22 cellular contexts compared by ENCODE assay signal in the genomic region with DNA sequence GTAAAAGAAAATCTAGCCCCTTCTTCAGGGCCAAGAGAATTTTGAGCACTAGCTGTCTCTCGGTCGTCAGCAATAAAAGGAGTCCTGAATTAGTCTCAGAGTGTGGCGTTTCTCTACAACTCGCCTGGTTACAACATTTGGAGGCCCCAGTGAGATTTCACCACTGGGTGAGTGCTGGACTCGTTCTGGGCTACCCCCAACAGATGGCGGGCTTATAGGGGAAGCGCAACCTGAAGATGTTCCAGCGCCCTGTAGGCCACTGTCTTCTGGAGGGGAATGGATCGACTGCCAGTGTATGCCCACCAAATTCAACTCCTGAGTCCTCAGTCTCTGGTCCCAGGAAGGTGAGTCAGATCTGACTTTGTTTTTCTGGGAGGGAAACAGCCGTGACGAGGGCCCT. TPM values are rescaled to one million over a fixed set of nuclear protein-coding genes. Genes with fewer than 3 reads are reported as not detected.
DNase-seq lines count a peak whose midpoint lies in the region; ATAC-seq and TF ChIP-seq lines count a peak whose summit lies in the region.
"Had no signal": no experiment of that assay in that cellular context is flagged by ENCODE, and none has a peak within 500 bp of the region (broad histone marks: within the 10 kb centered on the region; RNA-seq: fewer than 3 reads in every experiment).

No MANE protein-coding gene starts in this region.

- peak overlapping the region; percentile 10 for H3K27ac Mint-ChIP-seq in stimulated activated effector memory CD8-positive, alpha-beta T cell treated with anti-CD3 and anti-CD28 coated beads, Interleukin-12 subunit alpha, Interleukin-12 subunit beta, amount 100 ng/mL, for 72 hours
- H3K27ac Mint-ChIP-seq: CD4-positive, alpha-beta memory T cell; IgD-negative memory B cell; T-helper 1 cell treated with Interleukin-12 subunit alpha and Interleukin-12 subunit beta and Interleukin-4 antibody, amounts not matched to agents 30 μg/mL and 1 μg/mL, for 36 hours had no signal

- H3K14ac ChIP-seq in IMR-90 (replicated peaks; ENCODE audit: low read depth, low read length), result no peak overlapping the region

- H4K5ac ChIP-seq in IMR-90 (ENCODE audit: low read depth, low read length), result no peak overlapping the region

- no peak overlapping the region for H2BK5ac ChIP-seq in IMR-90 (ENCODE audit: low read depth, low read length, poor library complexity, severe bottlenecking)

- TF ChIP-seq RAD21 in IMR-90 (IDR thresholded peaks at IDR 0.05; ENCODE audit: low read length), result no peak

- H4K8ac ChIP-seq in IMR-90 (ENCODE audit: low read depth in 2 of 2, low read length in 2 of 2), result no peak overlapping the region

- H2BK15ac ChIP-seq in IMR-90 (ENCODE audit: low read depth, low read length), result no peak overlapping the region

- no TSS peak for BruUV-seq in IMR-90 (replicated peaks; lab: Mats Ljungman, UMichigan)

- no peak overlapping the region for H3K27ac ChIP-seq in IMR-90 (ENCODE audit: insufficient read depth, low read length)
- H3K27ac ChIP-seq in colonic mucosa, result no peak overlapping the region
- H3K27ac ChIP-seq: BLaER1 treated with 17β-estradiol and CSF1 and Interleukin-3, amounts not matched to agents 10 nM and 100 nM; SK-N-MC had no signal

- no peaks in the 10 kb centered on the region for H3K9me1 ChIP-seq in IMR-90 (ENCODE audit: insufficient read depth, low read length)

- WGBS in IMR-90 (ENCODE audit: extremely low coverage in 2 of 2, insufficient read length in 1 of 2), 2 experiments, result 30% methylated on average over 4 of the region's 11 CpGs; no CpG with 5 or more reads in 1 of the 2 experiments

- DNase-seq in EH (ENCODE audit: low read depth), result peak; percentile 3
- DNase-seq in IMR-90, result no peak
- peak; percentile 13 for DNase-seq in RKO (ENCODE audit: low spot score)
- no peak for DNase-seq in stimulated activated effector memory CD8-positive, alpha-beta T cell treated with anti-CD3 and anti-CD28 coated beads, Interleukin-12 subunit alpha, Interleukin-12 subunit beta, amount 100 ng/mL, for 72 hours (ENCODE audit: low spot score in 2 of 2)
- no peak for DNase-seq in iPS-NIHi11 (ENCODE audit: low spot score)
- DNase-seq in colonic mucosa, result no peak
- no peak for DNase-seq in NCI-H146 (lab: John Stamatoyannopoulos, UW)
- DNase-seq: AML-193; CD4-positive, alpha-beta memory T cell; COR-L47; NCI-H1092 treated with DMSO at 0.1 percent for 48 hours; NCI-H1436; NCI-H187 treated with DMSO at 0.1 percent for 48 hours; NCI-H446; NCI-H524 treated with DMSO at 0.1 percent for 48 hours; NCI-H774; SIG-M5 had no signal

- no peak overlapping the region for H2BK120ac ChIP-seq in IMR-90 (ENCODE audit: low read depth, low read length)

- no peak overlapping the region for H3K56ac ChIP-seq in IMR-90 (ENCODE audit: extremely low read depth, insufficient read depth, low read length)

- peak overlapping the region; percentile 33 for H2AFZ ChIP-seq in IMR-90 (replicated peaks; ENCODE audit: low read length, poor library complexity)

- no peaks in the 10 kb centered on the region for H3K9me3 ChIP-seq in IMR-90 (ENCODE audit: control insufficient read depth, insufficient read depth, low read length)
- no peaks in the 10 kb centered on the region for H3K9me3 ChIP-seq in colonic mucosa
- H3K9me3 ChIP-seq: BLaER1 treated with 17β-estradiol and CSF1 and Interleukin-3, amounts not matched to agents 10 nM and 100 nM had no signal

- no peak for ATAC-seq in IMR-90 (ENCODE audit: low read depth)
- ATAC-seq in stimulated activated effector memory CD8-positive, alpha-beta T cell treated with anti-CD3 and anti-CD28 coated beads, Interleukin-12 subunit alpha, Interleukin-12 subunit beta, amount 100 ng/mL, for 72 hours, result no peak

- POLR2A ChIA-PET in IMR-90 (lab: Charles Lee; ENCODE audit: unreplicated experiment), result interaction anchor here (0.6 kb wide), 1 partner anchor 203 kb away, joined by 3 read pairs; no protein-coding TSS in a partner anchor

- H3K36me3 ChIP-seq in IMR-90 (ENCODE audit: control insufficient read depth, insufficient read depth, low read length), result no peaks in the 10 kb centered on the region
- H3K36me3 ChIP-seq in colonic mucosa, result no peaks in the 10 kb centered on the region
- H3K36me3 ChIP-seq: BLaER1 treated with 17β-estradiol and CSF1 and Interleukin-3, amounts not matched to agents 10 nM and 100 nM had no signal

- H3K4me3 ChIP-seq in IMR-90 (ENCODE audit: insufficient read depth, low read depth, low read length), result no peak overlapping the region
- no peak overlapping the region for H3K4me3 ChIP-seq in colonic mucosa
- H3K4me3 ChIP-seq: BLaER1 treated with 17β-estradiol and CSF1 and Interleukin-3, amounts not matched to agents 10 nM and 100 nM; SK-N-MC had no signal

- H2BK20ac ChIP-seq in IMR-90 (ENCODE audit: low read depth, low read length), result no peak overlapping the region

- no peaks in the 10 kb centered on the region for H3K4me1 Mint-ChIP-seq in stimulated activated effector memory CD8-positive, alpha-beta T cell treated with anti-CD3 and anti-CD28 coated beads, Interleukin-12 subunit alpha, Interleukin-12 subunit beta, amount 100 ng/mL, for 72 hours
- H3K4me1 Mint-ChIP-seq: CD4-positive, alpha-beta memory T cell; IgD-negative memory B cell had no signal

- H3K27me3 ChIP-seq in IMR-90 (ENCODE audit: control insufficient read depth, insufficient read depth, low read length) (peaks cover 5% of the 10 kb centered on the region), colonic mucosa (no peaks in the 10 kb centered on the region)
- H3K27me3 ChIP-seq: BLaER1 treated with 17β-estradiol and CSF1 and Interleukin-3, amounts not matched to agents 10 nM and 100 nM had no signal

- no peak overlapping the region for H4K91ac ChIP-seq in IMR-90 (ENCODE audit: insufficient read depth, low read depth, low read length)

- CTCF ChIA-PET in IMR-90 (lab: Yijun Ruan, JAX), result no interaction called here

- no peak overlapping the region for H3K4ac ChIP-seq in IMR-90 (ENCODE audit: low read depth, low read length)

- H3K9ac ChIP-seq in IMR-90 (ENCODE audit: low read depth, low read length) (no peak overlapping the region), colonic mucosa (ENCODE audit: low read depth in 2 of 2, low read length in 2 of 2) (no peak overlapping the region)
- H3K9ac ChIP-seq: BLaER1 treated with 17β-estradiol and CSF1 and Interleukin-3, amounts not matched to agents 10 nM and 100 nM had no signal

- no peak overlapping the region for H3K23ac ChIP-seq in IMR-90 (ENCODE audit: low read depth, low read length)

- H3K36me3 Mint-ChIP-seq in stimulated activated effector memory CD8-positive, alpha-beta T cell treated with anti-CD3 and anti-CD28 coated beads, Interleukin-12 subunit alpha, Interleukin-12 subunit beta, amount 100 ng/mL, for 72 hours, result peaks cover 4% of the 10 kb centered on the region
- H3K36me3 Mint-ChIP-seq: CD4-positive, alpha-beta memory T cell; IgD-negative memory B cell had no signal

- TF ChIP-seq CTCF in IMR-90 (conservative IDR thresholded peaks at IDR 0.05; ENCODE audit: low read depth, low read length) (no peak), colonic mucosa (IDR thresholded peaks at IDR 0.05) (no peak)

- dilution Hi-C loops in IMR-90 (cut with HindIII; ENCODE audit: low sequenced_read_pairs, unreplicated experiment), result no loop called here

- in situ Hi-C loops in IMR-90 (cut with MboI; ENCODE audit: low sequenced_read_pairs), result loop anchor here (25.0 kb wide), 1 partner anchor 585 kb away; no protein-coding TSS in a partner anchor

- H2AK5ac ChIP-seq in IMR-90 (ENCODE audit: low read depth, low read length), result no peak overlapping the region

- intact Hi-C loops in IMR-90 (cut with micrococcal nuclease) (no loop called here), colonic mucosa (cut with DNase I) (no loop called here)

- no peak overlapping the region for H2AK9ac ChIP-seq in IMR-90 (replicated peaks; ENCODE audit: low read depth, low read length, poor library complexity)

- H3K79me1 ChIP-seq in IMR-90 (ENCODE audit: low read depth in 1 of 2, low read length in 2 of 2), result no peaks in the 10 kb centered on the region

- no peaks in the 10 kb centered on the region for H3K9me3 Mint-ChIP-seq in stimulated activated effector memory CD8-positive, alpha-beta T cell treated with anti-CD3 and anti-CD28 coated beads, Interleukin-12 subunit alpha, Interleukin-12 subunit beta, amount 100 ng/mL, for 72 hours
- H3K9me3 Mint-ChIP-seq: IgD-negative memory B cell; T-helper 1 cell treated with Interleukin-12 subunit alpha and Interleukin-12 subunit beta and Interleukin-4 antibody, amounts not matched to agents 30 μg/mL and 1 μg/mL, for 36 hours had no signal

- no peak for TF ChIP-seq POLR2A in IMR-90 (IDR thresholded peaks at IDR 0.05; ENCODE audit: low read depth, low read length)

- no peak overlapping the region for H3K4me2 ChIP-seq in IMR-90 (ENCODE audit: low read depth, low read length)
- H3K4me2 ChIP-seq: BLaER1 treated with 17β-estradiol and CSF1 and Interleukin-3, amounts not matched to agents 10 nM and 100 nM had no signal

- no peak overlapping the region for H3K4me3 Mint-ChIP-seq in stimulated activated effector memory CD8-positive, alpha-beta T cell treated with anti-CD3 and anti-CD28 coated beads, Interleukin-12 subunit alpha, Interleukin-12 subunit beta, amount 100 ng/mL, for 72 hours
- H3K4me3 Mint-ChIP-seq: CD4-positive, alpha-beta memory T cell; IgD-negative memory B cell; T-helper 1 cell treated with Interleukin-12 subunit alpha and Interleukin-12 subunit beta and Interleukin-4 antibody, amounts not matched to agents 30 μg/mL and 1 μg/mL, for 36 hours had no signal

- no peaks in the 10 kb centered on the region for H3K4me1 ChIP-seq in IMR-90 (ENCODE audit: control insufficient read depth, insufficient read depth, low read length)
- H3K4me1 ChIP-seq in colonic mucosa, result no peaks in the 10 kb centered on the region
- H3K4me1 ChIP-seq: BLaER1 treated with 17β-estradiol and CSF1 and Interleukin-3, amounts not matched to agents 10 nM and 100 nM had no signal

- no peaks in the 10 kb centered on the region for H4K20me1 ChIP-seq in IMR-90 (ENCODE audit: insufficient read depth, low read length)
- H4K20me1 ChIP-seq: BLaER1 treated with 17β-estradiol and CSF1 and Interleukin-3, amounts not matched to agents 10 nM and 100 nM had no signal

- no peak overlapping the region for H3K18ac ChIP-seq in IMR-90 (ENCODE audit: low read depth, low read length)

RNA-seq across cellular contexts. Expression of gene ZNF181, which starts 11.7 kb away (rescaled TPM):
- total RNA-seq in IMR-90 (2012; rRNA removed), result 7.5 and 11.1 TPM in 2 replicates
- 2.7 and 3.8 TPM in 2 replicates for polyA plus RNA-seq in IMR-90 (2012; rRNA removed)
- polyA plus RNA-seq in IMR-90 (2012; cell fraction: cytosol; rRNA removed), result 2.5 and 12.3 TPM in 2 replicates
- polyA plus RNA-seq in IMR-90 (2012; cell fraction: nucleus; rRNA removed; ENCODE audit: low replicate concordance), result 3.4 and 9.4 TPM in 2 replicates
- total RNA-seq in colonic mucosa, result 1 to 10 TPM; 6.2 to 7.2 TPM

RNA-seq across cellular contexts. Expression of gene ZNF302, which starts 44.9 kb away (rescaled TPM):
- total RNA-seq in IMR-90 (2012; rRNA removed) (9.5 and 11.1 TPM in 2 replicates), colonic mucosa (10 to 100 TPM; 11.8 to 12.6 TPM)
- 5.9 and 9.1 TPM in 2 replicates for polyA plus RNA-seq in IMR-90 (2012; rRNA removed)
- polyA plus RNA-seq in IMR-90 (2012; cell fraction: cytosol; rRNA removed), result 2.5 and 3.9 TPM in 2 replicates
- polyA plus RNA-seq in IMR-90 (2012; cell fraction: nucleus; rRNA removed; ENCODE audit: low replicate concordance), result 8.5 and 43.6 TPM in 2 replicates

RNA-seq across cellular contexts. Expression of gene SCGB2B2, which starts 45.4 kb away (rescaled TPM):
- total RNA-seq in IMR-90 (2012; rRNA removed) (not detected in 2 replicates), colonic mucosa (under 1 TPM; 0.13 to 0.42 TPM)
- polyA plus RNA-seq in IMR-90 (2012; rRNA removed), result 0.03 TPM in 1 of 2 replicates, not detected in the other
- 0.03 TPM in 1 of 2 replicates, not detected in the other for polyA plus RNA-seq in IMR-90 (2012; cell fraction: cytosol; rRNA removed)
- polyA plus RNA-seq in IMR-90 (2012; cell fraction: nucleus; rRNA removed; ENCODE audit: low replicate concordance), result 0.15 and 0.17 TPM in 2 replicates
- total RNA-seq: H4 had no signal
- polyA plus RNA-seq: CD4-positive, alpha-beta memory T cell; IgD-negative memory B cell had no signal

RNA-seq across cellular contexts. Expression of gene ZNF599, which starts 50.7 kb away (rescaled TPM):
- 3.4 and 4.2 TPM in 2 replicates for total RNA-seq in IMR-90 (2012; rRNA removed)
- polyA plus RNA-seq in IMR-90 (2012; rRNA removed), result 5.9 and 6.5 TPM in 2 replicates
- 8.1 and 8.5 TPM in 2 replicates for polyA plus RNA-seq in IMR-90 (2012; cell fraction: cytosol; rRNA removed)
- polyA plus RNA-seq in IMR-90 (2012; cell fraction: nucleus; rRNA removed; ENCODE audit: low replicate concordance), result 8.8 and 8.9 TPM in 2 replicates
- total RNA-seq in colonic mucosa, result 1 to 10 TPM; 3.0 to 3.5 TPM

Comparison
In these comparisons a context has a peak if more than half of its experiments do, and no peak if none do; other contexts are left out.
1. DNase-seq: peak in EH (single experiment) and RKO (single experiment); none in IMR-90 (single experiment), stimulated activated effector memory CD8-positive, alpha-beta T cell treated with anti-CD3 and anti-CD28 coated beads, Interleukin-12 subunit alpha, Interleukin-12 subunit beta, amount 100 ng/mL, for 72 hours (0 of 2), iPS-NIHi11 (single experiment), colonic mucosa (single experiment) and NCI-H146 (single experiment).